1 cellular context compared by ENCODE assay signal in the genomic region with DNA sequence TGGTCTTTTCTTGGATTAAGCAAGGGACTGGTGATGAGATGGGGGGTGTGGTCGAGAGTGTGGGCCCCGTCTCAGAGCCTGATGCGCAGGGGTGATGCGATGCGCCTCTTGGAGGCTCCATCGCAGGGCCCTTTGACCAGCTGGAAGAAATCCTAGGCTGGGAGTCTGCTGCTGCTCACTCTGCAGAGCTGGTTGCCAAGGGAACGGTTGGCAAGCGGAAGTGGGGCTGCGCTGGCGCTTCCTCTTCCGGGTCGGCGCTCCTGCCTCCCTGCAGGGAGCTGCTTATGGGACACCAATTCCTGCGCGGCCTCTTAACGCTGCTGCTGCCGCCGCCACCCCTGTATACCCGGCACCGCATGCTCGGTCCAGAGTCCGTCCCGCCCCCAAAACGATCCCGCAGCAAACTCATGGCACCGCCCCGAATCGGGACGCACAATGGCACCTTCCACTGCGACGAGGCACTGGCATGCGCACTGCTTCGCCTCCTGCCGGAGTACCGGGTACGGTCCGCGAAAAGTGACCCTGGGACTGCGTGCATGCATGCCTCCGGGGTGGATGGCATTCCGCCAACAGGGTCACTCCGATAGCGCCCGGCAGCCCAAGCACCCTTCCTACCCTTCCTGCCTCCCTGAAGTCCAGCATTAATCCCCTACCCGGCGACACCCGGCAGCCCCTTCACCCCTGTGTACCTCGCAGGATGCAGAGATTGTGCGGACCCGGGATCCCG.
TF ChIP-seq lines count a peak whose summit lies in the region.

A gene with protein sequence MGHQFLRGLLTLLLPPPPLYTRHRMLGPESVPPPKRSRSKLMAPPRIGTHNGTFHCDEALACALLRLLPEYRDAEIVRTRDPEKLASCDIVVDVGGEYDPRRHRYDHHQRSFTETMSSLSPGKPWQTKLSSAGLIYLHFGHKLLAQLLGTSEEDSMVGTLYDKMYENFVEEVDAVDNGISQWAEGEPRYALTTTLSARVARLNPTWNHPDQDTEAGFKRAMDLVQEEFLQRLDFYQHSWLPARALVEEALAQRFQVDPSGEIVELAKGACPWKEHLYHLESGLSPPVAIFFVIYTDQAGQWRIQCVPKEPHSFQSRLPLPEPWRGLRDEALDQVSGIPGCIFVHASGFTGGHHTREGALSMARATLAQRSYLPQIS (plus strand): TSS at position 242 of the 727 bp plus-strand sequence. CDS start 43 bp downstream, at position 285.

TF ChIP-seq in HepG2, 621 proteins besides CTCF, POLR2A, EP300 and RAD21 (continued from another document and continues in another):
- TF ChIP-seq KMT2A (CRISPR knock-in tag; IDR thresholded peaks at IDR 0.05) (peak; percentile 87), ZBTB1 (CRISPR knock-in tag; IDR thresholded peaks at IDR 0.05; ENCODE audit: borderline replicate concordance) (0 out of 2 replicates have a peak, but pooled peaks have one; percentile 70), ARHGAP35 (CRISPR knock-in tag; IDR thresholded peaks at IDR 0.05; ENCODE audit: borderline replicate concordance) (peak; percentile 53; the same call in 1 of the 2 replicates), SMARCE1 (IDR thresholded peaks at IDR 0.05; ENCODE audit: borderline replicate concordance) (no peak), DNMT1 (CRISPR knock-in tag; IDR thresholded peaks at IDR 0.05) (peak; percentile 87; the same call in 1 of the 2 replicates), MXI1 (IDR thresholded peaks at IDR 0.05; ENCODE audit: borderline replicate concordance, low read depth, low read length) (peak; percentile 75; the same call in 2 of the 3 replicates), HNF4A (CRISPR knock-in tag; IDR thresholded peaks at IDR 0.05) (peak; percentile 91), ISL2 (CRISPR knock-in tag; IDR thresholded peaks at IDR 0.05) (peak; percentile 55; the same call in 1 of the 2 replicates), ZNF253 (CRISPR knock-in tag; IDR thresholded peaks at IDR 0.05; ENCODE audit: borderline replicate concordance) (no peak; the same call in 1 of the 2 replicates), XRCC5 (optimal IDR thresholded peaks at IDR 0.05; ENCODE audit: low read length) (peak; percentile 27), MEIS1 (CRISPR knock-in tag; IDR thresholded peaks at IDR 0.05; ENCODE audit: borderline replicate concordance) (no peak), ZNF670 (CRISPR knock-in tag; IDR thresholded peaks at IDR 0.05; ENCODE audit: borderline replicate concordance) (no peak; the same call in 1 of the 2 replicates), KLF11 (CRISPR knock-in tag; IDR thresholded peaks at IDR 0.05) (no peak)
- TF ChIP-seq, protein P1, sequence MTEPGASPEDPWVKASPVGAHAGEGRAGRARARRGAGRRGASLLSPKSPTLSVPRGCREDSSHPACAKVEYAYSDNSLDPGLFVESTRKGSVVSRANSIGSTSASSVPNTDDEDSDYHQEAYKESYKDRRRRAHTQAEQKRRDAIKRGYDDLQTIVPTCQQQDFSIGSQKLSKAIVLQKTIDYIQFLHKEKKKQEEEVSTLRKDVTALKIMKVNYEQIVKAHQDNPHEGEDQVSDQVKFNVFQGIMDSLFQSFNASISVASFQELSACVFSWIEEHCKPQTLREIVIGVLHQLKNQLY (CRISPR knock-in tag; IDR thresholded peaks at IDR 0.05): 0 out of 2 replicates have a peak, but pooled peaks have one; percentile 14
- TF ChIP-seq, protein P2, sequence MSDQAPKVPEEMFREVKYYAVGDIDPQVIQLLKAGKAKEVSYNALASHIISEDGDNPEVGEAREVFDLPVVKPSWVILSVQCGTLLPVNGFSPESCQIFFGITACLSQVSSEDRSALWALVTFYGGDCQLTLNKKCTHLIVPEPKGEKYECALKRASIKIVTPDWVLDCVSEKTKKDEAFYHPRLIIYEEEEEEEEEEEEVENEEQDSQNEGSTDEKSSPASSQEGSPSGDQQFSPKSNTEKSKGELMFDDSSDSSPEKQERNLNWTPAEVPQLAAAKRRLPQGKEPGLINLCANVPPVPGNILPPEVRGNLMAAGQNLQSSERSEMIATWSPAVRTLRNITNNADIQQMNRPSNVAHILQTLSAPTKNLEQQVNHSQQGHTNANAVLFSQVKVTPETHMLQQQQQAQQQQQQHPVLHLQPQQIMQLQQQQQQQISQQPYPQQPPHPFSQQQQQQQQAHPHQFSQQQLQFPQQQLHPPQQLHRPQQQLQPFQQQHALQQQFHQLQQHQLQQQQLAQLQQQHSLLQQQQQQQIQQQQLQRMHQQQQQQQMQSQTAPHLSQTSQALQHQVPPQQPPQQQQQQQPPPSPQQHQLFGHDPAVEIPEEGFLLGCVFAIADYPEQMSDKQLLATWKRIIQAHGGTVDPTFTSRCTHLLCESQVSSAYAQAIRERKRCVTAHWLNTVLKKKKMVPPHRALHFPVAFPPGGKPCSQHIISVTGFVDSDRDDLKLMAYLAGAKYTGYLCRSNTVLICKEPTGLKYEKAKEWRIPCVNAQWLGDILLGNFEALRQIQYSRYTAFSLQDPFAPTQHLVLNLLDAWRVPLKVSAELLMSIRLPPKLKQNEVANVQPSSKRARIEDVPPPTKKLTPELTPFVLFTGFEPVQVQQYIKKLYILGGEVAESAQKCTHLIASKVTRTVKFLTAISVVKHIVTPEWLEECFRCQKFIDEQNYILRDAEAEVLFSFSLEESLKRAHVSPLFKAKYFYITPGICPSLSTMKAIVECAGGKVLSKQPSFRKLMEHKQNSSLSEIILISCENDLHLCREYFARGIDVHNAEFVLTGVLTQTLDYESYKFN (CRISPR knock-in tag; conservative IDR thresholded peaks at IDR 0.05): peak; percentile 60
- TF ChIP-seq, protein P3, sequence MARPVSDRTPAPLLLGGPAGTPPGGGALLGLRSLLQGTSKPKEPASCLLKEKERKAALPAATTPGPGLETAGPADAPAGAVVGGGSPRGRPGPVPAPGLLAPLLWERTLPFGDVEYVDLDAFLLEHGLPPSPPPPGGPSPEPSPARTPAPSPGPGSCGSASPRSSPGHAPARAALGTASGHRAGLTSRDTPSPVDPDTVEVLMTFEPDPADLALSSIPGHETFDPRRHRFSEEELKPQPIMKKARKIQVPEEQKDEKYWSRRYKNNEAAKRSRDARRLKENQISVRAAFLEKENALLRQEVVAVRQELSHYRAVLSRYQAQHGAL (CRISPR knock-in tag; IDR thresholded peaks at IDR 0.05; ENCODE audit: not compliant biosample characterization): no peak
- TF ChIP-seq, protein P4, sequence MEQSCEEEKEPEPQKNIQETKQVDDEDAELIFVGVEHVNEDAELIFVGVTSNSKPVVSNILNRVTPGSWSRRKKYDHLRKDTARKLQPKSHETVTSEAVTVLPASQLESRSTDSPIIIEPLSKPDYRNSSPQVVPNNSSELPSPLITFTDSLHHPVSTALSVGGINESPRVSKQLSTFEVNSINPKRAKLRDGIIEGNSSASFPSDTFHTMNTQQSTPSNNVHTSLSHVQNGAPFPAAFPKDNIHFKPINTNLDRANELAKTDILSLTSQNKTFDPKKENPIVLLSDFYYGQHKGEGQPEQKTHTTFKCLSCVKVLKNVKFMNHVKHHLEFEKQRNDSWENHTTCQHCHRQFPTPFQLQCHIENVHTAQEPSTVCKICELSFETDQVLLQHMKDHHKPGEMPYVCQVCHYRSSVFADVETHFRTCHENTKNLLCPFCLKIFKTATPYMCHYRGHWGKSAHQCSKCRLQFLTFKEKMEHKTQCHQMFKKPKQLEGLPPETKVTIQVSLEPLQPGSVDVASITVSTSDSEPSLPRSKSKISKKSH (CRISPR knock-in tag; IDR thresholded peaks at IDR 0.05; ENCODE audit: borderline replicate concordance): 0 out of 2 replicates have a peak, but pooled peaks have one; percentile 71
- TF ChIP-seq, protein P5, sequence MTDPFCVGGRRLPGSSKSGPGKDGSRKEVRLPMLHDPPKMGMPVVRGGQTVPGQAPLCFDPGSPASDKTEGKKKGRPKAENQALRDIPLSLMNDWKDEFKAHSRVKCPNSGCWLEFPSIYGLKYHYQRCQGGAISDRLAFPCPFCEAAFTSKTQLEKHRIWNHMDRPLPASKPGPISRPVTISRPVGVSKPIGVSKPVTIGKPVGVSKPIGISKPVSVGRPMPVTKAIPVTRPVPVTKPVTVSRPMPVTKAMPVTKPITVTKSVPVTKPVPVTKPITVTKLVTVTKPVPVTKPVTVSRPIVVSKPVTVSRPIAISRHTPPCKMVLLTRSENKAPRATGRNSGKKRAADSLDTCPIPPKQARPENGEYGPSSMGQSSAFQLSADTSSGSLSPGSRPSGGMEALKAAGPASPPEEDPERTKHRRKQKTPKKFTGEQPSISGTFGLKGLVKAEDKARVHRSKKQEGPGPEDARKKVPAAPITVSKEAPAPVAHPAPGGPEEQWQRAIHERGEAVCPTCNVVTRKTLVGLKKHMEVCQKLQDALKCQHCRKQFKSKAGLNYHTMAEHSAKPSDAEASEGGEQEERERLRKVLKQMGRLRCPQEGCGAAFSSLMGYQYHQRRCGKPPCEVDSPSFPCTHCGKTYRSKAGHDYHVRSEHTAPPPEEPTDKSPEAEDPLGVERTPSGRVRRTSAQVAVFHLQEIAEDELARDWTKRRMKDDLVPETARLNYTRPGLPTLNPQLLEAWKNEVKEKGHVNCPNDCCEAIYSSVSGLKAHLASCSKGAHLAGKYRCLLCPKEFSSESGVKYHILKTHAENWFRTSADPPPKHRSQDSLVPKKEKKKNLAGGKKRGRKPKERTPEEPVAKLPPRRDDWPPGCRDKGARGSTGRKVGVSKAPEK (CRISPR knock-in tag; IDR thresholded peaks at IDR 0.05; ENCODE audit: borderline replicate concordance): no peak
- TF ChIP-seq, protein P6, sequence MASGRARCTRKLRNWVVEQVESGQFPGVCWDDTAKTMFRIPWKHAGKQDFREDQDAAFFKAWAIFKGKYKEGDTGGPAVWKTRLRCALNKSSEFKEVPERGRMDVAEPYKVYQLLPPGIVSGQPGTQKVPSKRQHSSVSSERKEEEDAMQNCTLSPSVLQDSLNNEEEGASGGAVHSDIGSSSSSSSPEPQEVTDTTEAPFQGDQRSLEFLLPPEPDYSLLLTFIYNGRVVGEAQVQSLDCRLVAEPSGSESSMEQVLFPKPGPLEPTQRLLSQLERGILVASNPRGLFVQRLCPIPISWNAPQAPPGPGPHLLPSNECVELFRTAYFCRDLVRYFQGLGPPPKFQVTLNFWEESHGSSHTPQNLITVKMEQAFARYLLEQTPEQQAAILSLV (CRISPR knock-in tag; IDR thresholded peaks at IDR 0.05; ENCODE audit: borderline replicate concordance): peak; percentile 82; the same call in 1 of the 2 replicates
- TF ChIP-seq, protein P7, sequence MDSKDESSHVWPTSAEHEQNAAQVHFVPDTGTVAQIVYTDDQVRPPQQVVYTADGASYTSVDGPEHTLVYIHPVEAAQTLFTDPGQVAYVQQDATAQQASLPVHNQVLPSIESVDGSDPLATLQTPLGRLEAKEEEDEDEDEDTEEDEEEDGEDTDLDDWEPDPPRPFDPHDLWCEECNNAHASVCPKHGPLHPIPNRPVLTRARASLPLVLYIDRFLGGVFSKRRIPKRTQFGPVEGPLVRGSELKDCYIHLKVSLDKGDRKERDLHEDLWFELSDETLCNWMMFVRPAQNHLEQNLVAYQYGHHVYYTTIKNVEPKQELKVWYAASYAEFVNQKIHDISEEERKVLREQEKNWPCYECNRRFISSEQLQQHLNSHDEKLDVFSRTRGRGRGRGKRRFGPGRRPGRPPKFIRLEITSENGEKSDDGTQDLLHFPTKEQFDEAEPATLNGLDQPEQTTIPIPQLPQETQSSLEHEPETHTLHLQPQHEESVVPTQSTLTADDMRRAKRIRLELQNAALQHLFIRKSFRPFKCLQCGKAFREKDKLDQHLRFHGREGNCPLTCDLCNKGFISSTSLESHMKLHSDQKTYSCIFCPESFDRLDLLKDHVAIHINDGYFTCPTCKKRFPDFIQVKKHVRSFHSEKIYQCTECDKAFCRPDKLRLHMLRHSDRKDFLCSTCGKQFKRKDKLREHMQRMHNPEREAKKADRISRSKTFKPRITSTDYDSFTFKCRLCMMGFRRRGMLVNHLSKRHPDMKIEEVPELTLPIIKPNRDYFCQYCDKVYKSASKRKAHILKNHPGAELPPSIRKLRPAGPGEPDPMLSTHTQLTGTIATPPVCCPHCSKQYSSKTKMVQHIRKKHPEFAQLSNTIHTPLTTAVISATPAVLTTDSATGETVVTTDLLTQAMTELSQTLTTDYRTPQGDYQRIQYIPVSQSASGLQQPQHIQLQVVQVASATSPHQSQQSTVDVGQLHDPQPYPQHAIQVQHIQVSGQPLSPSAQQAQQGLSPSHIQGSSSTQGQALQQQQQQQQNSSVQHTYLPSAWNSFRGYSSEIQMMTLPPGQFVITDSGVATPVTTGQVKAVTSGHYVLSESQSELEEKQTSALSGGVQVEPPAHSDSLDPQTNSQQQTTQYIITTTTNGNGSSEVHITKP (CRISPR knock-in tag; IDR thresholded peaks at IDR 0.05; ENCODE audit: low read depth): peak; percentile 97
- TF ChIP-seq, protein P8, sequence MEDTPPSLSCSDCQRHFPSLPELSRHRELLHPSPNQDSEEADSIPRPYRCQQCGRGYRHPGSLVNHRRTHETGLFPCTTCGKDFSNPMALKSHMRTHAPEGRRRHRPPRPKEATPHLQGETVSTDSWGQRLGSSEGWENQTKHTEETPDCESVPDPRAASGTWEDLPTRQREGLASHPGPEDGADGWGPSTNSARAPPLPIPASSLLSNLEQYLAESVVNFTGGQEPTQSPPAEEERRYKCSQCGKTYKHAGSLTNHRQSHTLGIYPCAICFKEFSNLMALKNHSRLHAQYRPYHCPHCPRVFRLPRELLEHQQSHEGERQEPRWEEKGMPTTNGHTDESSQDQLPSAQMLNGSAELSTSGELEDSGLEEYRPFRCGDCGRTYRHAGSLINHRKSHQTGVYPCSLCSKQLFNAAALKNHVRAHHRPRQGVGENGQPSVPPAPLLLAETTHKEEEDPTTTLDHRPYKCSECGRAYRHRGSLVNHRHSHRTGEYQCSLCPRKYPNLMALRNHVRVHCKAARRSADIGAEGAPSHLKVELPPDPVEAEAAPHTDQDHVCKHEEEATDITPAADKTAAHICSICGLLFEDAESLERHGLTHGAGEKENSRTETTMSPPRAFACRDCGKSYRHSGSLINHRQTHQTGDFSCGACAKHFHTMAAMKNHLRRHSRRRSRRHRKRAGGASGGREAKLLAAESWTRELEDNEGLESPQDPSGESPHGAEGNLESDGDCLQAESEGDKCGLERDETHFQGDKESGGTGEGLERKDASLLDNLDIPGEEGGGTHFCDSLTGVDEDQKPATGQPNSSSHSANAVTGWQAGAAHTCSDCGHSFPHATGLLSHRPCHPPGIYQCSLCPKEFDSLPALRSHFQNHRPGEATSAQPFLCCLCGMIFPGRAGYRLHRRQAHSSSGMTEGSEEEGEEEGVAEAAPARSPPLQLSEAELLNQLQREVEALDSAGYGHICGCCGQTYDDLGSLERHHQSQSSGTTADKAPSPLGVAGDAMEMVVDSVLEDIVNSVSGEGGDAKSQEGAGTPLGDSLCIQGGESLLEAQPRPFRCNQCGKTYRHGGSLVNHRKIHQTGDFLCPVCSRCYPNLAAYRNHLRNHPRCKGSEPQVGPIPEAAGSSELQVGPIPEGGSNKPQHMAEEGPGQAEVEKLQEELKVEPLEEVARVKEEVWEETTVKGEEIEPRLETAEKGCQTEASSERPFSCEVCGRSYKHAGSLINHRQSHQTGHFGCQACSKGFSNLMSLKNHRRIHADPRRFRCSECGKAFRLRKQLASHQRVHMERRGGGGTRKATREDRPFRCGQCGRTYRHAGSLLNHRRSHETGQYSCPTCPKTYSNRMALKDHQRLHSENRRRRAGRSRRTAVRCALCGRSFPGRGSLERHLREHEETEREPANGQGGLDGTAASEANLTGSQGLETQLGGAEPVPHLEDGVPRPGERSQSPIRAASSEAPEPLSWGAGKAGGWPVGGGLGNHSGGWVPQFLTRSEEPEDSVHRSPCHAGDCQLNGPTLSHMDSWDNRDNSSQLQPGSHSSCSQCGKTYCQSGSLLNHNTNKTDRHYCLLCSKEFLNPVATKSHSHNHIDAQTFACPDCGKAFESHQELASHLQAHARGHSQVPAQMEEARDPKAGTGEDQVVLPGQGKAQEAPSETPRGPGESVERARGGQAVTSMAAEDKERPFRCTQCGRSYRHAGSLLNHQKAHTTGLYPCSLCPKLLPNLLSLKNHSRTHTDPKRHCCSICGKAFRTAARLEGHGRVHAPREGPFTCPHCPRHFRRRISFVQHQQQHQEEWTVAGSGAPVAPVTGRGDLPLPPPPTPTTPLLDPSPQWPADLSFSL (CRISPR knock-in tag; IDR thresholded peaks at IDR 0.05): peak; percentile 27; the same call in 1 of the 2 replicates
